ENCODE assay signal across 20 cellular contexts in the genomic region with DNA sequence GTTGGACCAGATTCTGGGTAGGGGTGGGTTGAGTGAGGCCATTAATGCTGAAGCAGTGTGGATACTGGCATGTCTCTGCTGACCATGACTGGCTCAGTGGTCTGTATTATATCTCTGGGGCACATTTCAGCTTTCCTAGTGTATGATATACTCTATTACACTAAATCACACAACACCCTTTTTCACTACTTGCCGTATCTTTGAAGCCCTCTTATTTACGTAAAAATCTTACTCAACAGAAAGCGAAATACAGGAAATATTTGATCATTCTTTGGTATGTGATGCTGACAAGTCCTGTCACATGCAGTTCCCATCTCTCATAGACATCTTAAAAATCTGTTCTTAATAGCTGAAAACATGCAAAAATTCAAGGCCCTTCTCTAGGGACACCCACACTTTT. TPM values are rescaled to one million over a fixed set of nuclear protein-coding genes. Genes with fewer than 3 reads are reported as not detected.
"Had no signal": no experiment of that assay in that cellular context is flagged by ENCODE, and none has a peak within 500 bp of the region (broad histone marks: within the 10 kb centered on the region; RNA-seq: fewer than 3 reads in every experiment).

No MANE protein-coding gene starts in this region.

- H3K27me3 ChIP-seq: right lobe of liver had no signal

- H3K4me3 ChIP-seq: left ventricle myocardium inferior, psoas muscle, right lobe of liver had no signal

- H3K9me3 ChIP-seq: left ventricle myocardium inferior, psoas muscle, right lobe of liver had no signal

- H3K4me1 ChIP-seq: left ventricle myocardium inferior, psoas muscle, right lobe of liver had no signal

- DNase-seq: activated CD4-positive, alpha-beta memory T cell treated with anti-CD3 and anti-CD28 coated beads, Interleukin-2, amount 10 ng/mL, durations not matched to agents 7 days and 5 days; activated CD4-positive, alpha-beta T cell treated with anti-CD3 and anti-CD28 coated beads for 36 hours; activated CD8-positive, alpha-beta memory T cell treated with anti-CD3 and anti-CD28 coated beads, Interleukin-2, amount 50 U/mL, for 4 hours; activated naive CD4-positive, alpha-beta T cell treated with Interleukin-2 at 50 U/mL for 16 hours; activated naive CD8-positive, alpha-beta T cell treated with anti-CD3 and anti-CD28 coated beads, Interleukin-2, amount 50 U/mL, for 24 hours; activated T-cell treated with anti-CD3 and anti-CD28 coated beads, Interleukin-2, amount 50 U/mL, for 72 hours; cerebellar nuclear complex; endodermal cell; kidney; left ventricle myocardium inferior; psoas muscle; right lobe of liver; stimulated activated CD4-positive, alpha-beta T cell treated with anti-CD3 and anti-CD28 coated beads, Interleukin-2, amount 100 ng/mL, for 24 hours; stimulated activated naive B cell treated with anti-CD40 and anti-IgM and Interleukin-4, amounts not matched to agents 10 μg/mL and 1 μg/mL and 100 μg/mL, for 72 hours; T-cell; WERI-Rb-1 had no signal

- H3K36me3 ChIP-seq: left ventricle myocardium inferior, right lobe of liver, WERI-Rb-1 had no signal

- H3K27ac ChIP-seq: left ventricle myocardium inferior, psoas muscle, right lobe of liver, WERI-Rb-1 had no signal

- ATAC-seq: activated CD4-positive, alpha-beta T cell treated with anti-CD3 and anti-CD28 coated beads for 36 hours; activated naive CD8-positive, alpha-beta T cell treated with anti-CD3 and anti-CD28 coated beads, Interleukin-2, amount 50 U/mL, for 24 hours; activated T-cell treated with anti-CD3 and anti-CD28 coated beads, Interleukin-2, amount 50 U/mL, for 72 hours; esophagus mucosa; natural killer cell treated with Interleukin-12 subunit alpha and Interleukin-12 subunit beta and Interleukin-15 and Interleukin-18, amount 100 ng/mL, for 72 hours; psoas muscle; right lobe of liver; stimulated activated naive B cell treated with anti-CD40 and anti-IgM and Interleukin-4, amounts not matched to agents 10 μg/mL and 1 μg/mL and 100 μg/mL, for 72 hours; T-cell had no signal

RNA-seq across cellular contexts. Expression of a gene that starts 40.3 kb away (rescaled TPM):
- total RNA-seq: activated CD4-positive, alpha-beta memory T cell treated with anti-CD3 and anti-CD28 coated beads, Interleukin-2, amount 10 ng/mL, durations not matched to agents 7 days and 5 days; activated CD4-positive, alpha-beta T cell treated with anti-CD3 and anti-CD28 coated beads for 36 hours; activated T-cell treated with anti-CD3 and anti-CD28 coated beads, Interleukin-2, amount 50 U/mL, for 72 hours; dermis microvascular lymphatic vessel endothelial cell; endodermal cell; esophagus mucosa; kidney; left ventricle myocardium inferior; natural killer cell treated with Interleukin-12 subunit alpha and Interleukin-12 subunit beta and Interleukin-15 and Interleukin-18, amount 100 ng/mL, for 72 hours; omental fat pad; psoas muscle; right lobe of liver; T-cell had no signal
- polyA plus RNA-seq: psoas muscle had no signal

RNA-seq across cellular contexts. Expression of a gene that starts 50.5 kb away (rescaled TPM):
- total RNA-seq: activated CD4-positive, alpha-beta memory T cell treated with anti-CD3 and anti-CD28 coated beads, Interleukin-2, amount 10 ng/mL, durations not matched to agents 7 days and 5 days; activated CD4-positive, alpha-beta T cell treated with anti-CD3 and anti-CD28 coated beads for 36 hours; activated T-cell treated with anti-CD3 and anti-CD28 coated beads, Interleukin-2, amount 50 U/mL, for 72 hours; dermis microvascular lymphatic vessel endothelial cell; endodermal cell; esophagus mucosa; kidney; left ventricle myocardium inferior; natural killer cell treated with Interleukin-12 subunit alpha and Interleukin-12 subunit beta and Interleukin-15 and Interleukin-18, amount 100 ng/mL, for 72 hours; omental fat pad; psoas muscle; right lobe of liver; T-cell had no signal
- polyA plus RNA-seq: psoas muscle had no signal
